1 cellular context compared by ENCODE assay signal in the genomic region with DNA sequence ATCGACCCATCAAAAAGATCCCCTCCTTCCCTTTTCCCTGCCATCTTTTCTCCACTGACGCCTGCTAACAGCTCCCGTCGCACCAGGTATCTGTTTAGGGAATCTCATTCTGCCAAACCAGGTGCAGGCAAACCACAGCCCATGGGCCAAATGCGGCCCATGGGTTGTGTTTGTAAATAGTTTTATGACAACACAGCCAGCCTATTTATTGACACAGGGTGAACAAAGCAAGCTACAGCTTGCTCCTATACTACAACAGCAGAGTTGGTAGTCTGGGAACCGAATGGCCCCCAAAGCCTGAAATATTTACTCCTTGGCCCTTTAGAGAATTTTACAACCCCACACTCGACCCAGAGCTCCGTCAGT.
TF ChIP-seq lines count a peak whose summit lies in the region.

No MANE protein-coding gene starts in this region.

TF ChIP-seq in GM12878, 131 proteins besides CTCF, POLR2A, EP300 and RAD21 (continued from another document):
- TF ChIP-seq, protein P1, sequence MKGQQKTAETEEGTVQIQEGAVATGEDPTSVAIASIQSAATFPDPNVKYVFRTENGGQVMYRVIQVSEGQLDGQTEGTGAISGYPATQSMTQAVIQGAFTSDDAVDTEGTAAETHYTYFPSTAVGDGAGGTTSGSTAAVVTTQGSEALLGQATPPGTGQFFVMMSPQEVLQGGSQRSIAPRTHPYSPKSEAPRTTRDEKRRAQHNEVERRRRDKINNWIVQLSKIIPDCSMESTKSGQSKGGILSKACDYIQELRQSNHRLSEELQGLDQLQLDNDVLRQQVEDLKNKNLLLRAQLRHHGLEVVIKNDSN (IDR thresholded peaks at IDR 0.05; ENCODE audit: borderline replicate concordance, extremely low read length, insufficient read depth, low read depth, low read length), result no peak
